19 cellular contexts compared by ENCODE assay signal in genomic region chr15:84949043-84949442, GRCh38. TPM values are rescaled to one million over a fixed set of nuclear protein-coding genes. Genes with fewer than 3 reads are reported as not detected.
DNase-seq lines count a peak whose midpoint lies in the region; ATAC-seq and TF ChIP-seq lines count a peak whose summit lies in the region.
"Had no signal": no experiment of that assay in that cellular context is flagged by ENCODE, and none has a peak within 500 bp of the region (broad histone marks: within the 10 kb centered on the region; RNA-seq: fewer than 3 reads in every experiment).

No MANE protein-coding gene starts in this region.

- TF ChIP-seq CTCF in chondrocyte (IDR thresholded peaks at IDR 0.05) = no peak

- H3K36me3 Mint-ChIP-seq in chondrocyte (ENCODE audit: low read depth) = no peaks in the 10 kb centered on the region
- H3K36me3 Mint-ChIP-seq: activated naive CD4-positive, alpha-beta T cell treated with anti-CD3 and anti-CD28 coated beads, Interleukin-2, amount 50 U/mL, for 72 hours had no signal

- no peaks in the 10 kb centered on the region for H3K27me3 Mint-ChIP-seq in chondrocyte (ENCODE audit: low read depth)

- no peak for ATAC-seq in HG02623 (IDR thresholded peaks at IDR 0.05; ENCODE audit: unreplicated experiment)
- ATAC-seq: activated CD4-positive, CD25-positive, alpha-beta regulatory T cell treated with anti-CD3 and anti-CD28 coated beads, Interleukin-2, amount 50 U/mL, for 24 hours; activated naive CD4-positive, alpha-beta T cell treated with anti-CD3 and anti-CD28 coated beads, Interleukin-2, amount 50 U/mL, for 72 hours; activated T-cell treated with anti-CD3 and anti-CD28 coated beads, Interleukin-2, amount 50 U/mL, for 72 hours; effector memory CD8-positive, alpha-beta T cell; HCT116; stimulated activated naive CD8-positive, alpha-beta T cell treated with anti-CD3 and anti-CD28 coated beads, Interleukin-15, Interleukin-2, amounts not matched to agents 100 U/mL and 50 U/mL, for 24 hours had no signal

- peak overlapping the region; percentile 37 for H3K4me3 ChIP-seq in adipocyte (ENCODE audit: low read length)
- no peak overlapping the region for H3K4me3 ChIP-seq in skeletal muscle tissue (ENCODE audit: low read length in 3 of 3)

- no peaks in the 10 kb centered on the region for H3K36me3 ChIP-seq in adipocyte (ENCODE audit: control insufficient read depth, insufficient read depth, low read length, severe bottlenecking)
- no peaks in the 10 kb centered on the region for H3K36me3 ChIP-seq in skeletal muscle tissue (ENCODE audit: control insufficient read depth in 3 of 3, insufficient read depth in 3 of 3, low read length in 3 of 3)

- no peaks in the 10 kb centered on the region for H3K9me3 Mint-ChIP-seq in chondrocyte (ENCODE audit: low read depth)
- H3K9me3 Mint-ChIP-seq: activated naive CD4-positive, alpha-beta T cell treated with anti-CD3 and anti-CD28 coated beads, Interleukin-2, amount 50 U/mL, for 72 hours; activated T-cell treated with anti-CD3 and anti-CD28 coated beads, Interleukin-2, amount 50 U/mL, for 72 hours; effector memory CD8-positive, alpha-beta T cell had no signal

- no peak overlapping the region for H3K9ac ChIP-seq in adipocyte (ENCODE audit: low read length)
- H3K9ac ChIP-seq in skeletal muscle tissue (ENCODE audit: low read depth in 1 of 3, low read length in 3 of 3) = no peak overlapping the region

- H3K9me3 ChIP-seq in adipocyte (ENCODE audit: control insufficient read depth, low read length) (no peaks in the 10 kb centered on the region), skeletal muscle tissue (ENCODE audit: control insufficient read depth in 3 of 3, low read length in 3 of 3) (no peaks in the 10 kb centered on the region)

- no peaks in the 10 kb centered on the region for H3K27me3 ChIP-seq in adipocyte (replicated peaks; ENCODE audit: control insufficient read depth, insufficient read depth, low read length)
- no peaks in the 10 kb centered on the region for H3K27me3 ChIP-seq in skeletal muscle tissue (ENCODE audit: control insufficient read depth in 3 of 3, insufficient read depth in 3 of 3, low read length in 3 of 3)
- H3K27me3 ChIP-seq: foreskin keratinocyte had no signal

- H3K27ac Mint-ChIP-seq in chondrocyte (ENCODE audit: unreplicated experiment) = no peak overlapping the region
- H3K27ac Mint-ChIP-seq: activated naive CD4-positive, alpha-beta T cell treated with anti-CD3 and anti-CD28 coated beads, Interleukin-2, amount 50 U/mL, for 72 hours; activated T-cell treated with anti-CD3 and anti-CD28 coated beads, Interleukin-2, amount 50 U/mL, for 72 hours; effector memory CD8-positive, alpha-beta T cell had no signal

- H3K4me1 Mint-ChIP-seq in chondrocyte (ENCODE audit: low read depth) = peaks cover 32% of the 10 kb centered on the region

- H3K4me1 ChIP-seq in adipocyte (ENCODE audit: control insufficient read depth, insufficient read depth, low read length) (peaks cover 44% of the 10 kb centered on the region), skeletal muscle tissue (ENCODE audit: control insufficient read depth in 3 of 3, insufficient read depth in 3 of 3, low read length in 3 of 3) (peaks cover 13 to 26% (median 19%) of the 10 kb centered on the region in 3 donors)
- H3K4me1 ChIP-seq: foreskin keratinocyte had no signal

- peak overlapping the region; percentile 36 for H3K27ac ChIP-seq in skeletal muscle tissue (ENCODE audit: low read depth, low read length)
- H3K27ac ChIP-seq: foreskin keratinocyte had no signal

- peak; percentile 24 for DNase-seq in EL
- peak; percentile 65 for DNase-seq in adipocyte (ENCODE audit: low read depth)
- DNase-seq in fibroblast of peridontal ligament (ENCODE audit: extremely low read depth) = peak; percentile 88
- DNase-seq in stimulated activated CD4-positive, alpha-beta T cell treated with anti-CD3 and anti-CD28 coated beads, Interleukin-4, amount 100 ng/mL, for 4 hours = no peak
- no peak for DNase-seq in chondrocyte (ENCODE audit: low spot score)
- DNase-seq in mesenteric fat pad (ENCODE audit: low spot score) = no peak
- DNase-seq: activated CD8-positive, alpha-beta memory T cell treated with anti-CD3 and anti-CD28 coated beads for 24 hours; activated T-cell treated with anti-CD3 and anti-CD28 coated beads, Interleukin-2, amount 50 U/mL, for 72 hours; effector memory CD8-positive, alpha-beta T cell; NCI-H1417 treated with DMSO at 0.1 percent for 48 hours; NCI-H2171 treated with DMSO at 0.1 percent for 48 hours; NCI-H774; stimulated activated naive CD8-positive, alpha-beta T cell treated with anti-CD3 and anti-CD28 coated beads, Interleukin-15, Interleukin-2, amounts not matched to agents 100 U/mL and 50 U/mL, for 24 hours had no signal

- no peak overlapping the region for H3K4me3 Mint-ChIP-seq in chondrocyte (ENCODE audit: unreplicated experiment)
- H3K4me3 Mint-ChIP-seq: activated T-cell treated with anti-CD3 and anti-CD28 coated beads, Interleukin-2, amount 50 U/mL, for 72 hours; effector memory CD8-positive, alpha-beta T cell had no signal

RNA-seq across cellular contexts. Expression of gene PDE8A, which starts 32.6 kb away (rescaled TPM):
- total RNA-seq in skeletal muscle tissue (49.6 TPM), chondrocyte (21.1 to 23.8 TPM (median 22.7 TPM) in 3 replicates), mesenteric fat pad (80.4 TPM)

Comparison
In these comparisons a context has a peak if more than half of its experiments do, and no peak if none do; other contexts are left out.
1. DNase-seq: peak in EL (single experiment), adipocyte (single experiment) and fibroblast of peridontal ligament (single experiment); none in stimulated activated CD4-positive, alpha-beta T cell treated with anti-CD3 and anti-CD28 coated beads, Interleukin-4, amount 100 ng/mL, for 4 hours (0 of 2), chondrocyte (single experiment) and mesenteric fat pad (single experiment).